Comparison of ENCODE assay signal across 9 cellular contexts in genomic region chr13:33728271-33729037, GRCh38.
DNase-seq lines count a peak whose midpoint lies in the region; ATAC-seq and TF ChIP-seq lines count a peak whose summit lies in the region.
"Had no signal": no experiment of that assay in that cellular context is flagged by ENCODE, and none has a peak within 500 bp of the region (broad histone marks: within the 10 kb centered on the region; RNA-seq: fewer than 3 reads in every experiment).

No MANE protein-coding gene starts in this region.

- peak; percentile 88 for ATAC-seq in GM21619 (IDR thresholded peaks at IDR 0.05; ENCODE audit: unreplicated experiment)

- peak overlapping the region; percentile 42 for H3K4me3 ChIP-seq in GM12865 (ENCODE audit: low read depth, low read length)
- no peak overlapping the region for H3K4me3 ChIP-seq in esophagus (ENCODE audit: low read depth in 1 of 2, low read length in 2 of 2)
- no peak overlapping the region for H3K4me3 ChIP-seq in prostate gland
- H3K4me3 ChIP-seq: ascending aorta had no signal

- H3K27ac ChIP-seq in esophagus (ENCODE audit: low read depth in 2 of 2, low read length in 1 of 2) (peak overlapping the region; percentile 30 to 49), prostate gland (no peak overlapping the region)
- H3K27ac ChIP-seq: ascending aorta had no signal

- TF ChIP-seq POLR2A in prostate gland (IDR thresholded peaks at IDR 0.05) = no peak

- no peak for TF ChIP-seq CTCF in GM12865 (IDR thresholded peaks at IDR 0.05; ENCODE audit: insufficient read depth, low read depth, low read length, missing control alignments)
- no peak for TF ChIP-seq CTCF in prostate gland (IDR thresholded peaks at IDR 0.05)

- H3K4me1 ChIP-seq in esophagus (ENCODE audit: control insufficient read depth in 2 of 2, insufficient read depth in 2 of 2, low read length in 1 of 2) = peaks cover 0 to 3% of the 10 kb centered on the region in 2 donors
- H3K4me1 ChIP-seq in prostate gland (replicated peaks) = no peaks in the 10 kb centered on the region

- H3K27me3 ChIP-seq in esophagus (ENCODE audit: control insufficient read depth in 1 of 2, insufficient read depth in 2 of 2, low read length in 2 of 2) (no peaks in the 10 kb centered on the region), prostate gland (replicated peaks; ENCODE audit: insufficient read depth) (no peaks in the 10 kb centered on the region)
- H3K27me3 ChIP-seq: ascending aorta had no signal

- DNase-seq in GM12865 (ENCODE audit: low read depth) (peak; percentile 94), KBM-7 (peak; percentile 72), prostate gland (ENCODE audit: low spot score) (no peak), NK-92 (lab: John Stamatoyannopoulos, UW; ENCODE audit: unreplicated experiment) (no peak), AG20443 (ENCODE audit: low spot score) (no peak), NCI-H2029 treated with DMSO at 0.1 percent for 48 hours (lab: John Stamatoyannopoulos, UW) (no peak)

- intact Hi-C loops in prostate gland (cut with DNase I) = loop anchor here (10.0 kb wide), 2 partner anchors 444 to 1084 kb away; partner anchors contain the start of gene STARD13

- no peaks in the 10 kb centered on the region for H3K36me3 ChIP-seq in esophagus (ENCODE audit: control insufficient read depth in 2 of 2, insufficient read depth in 2 of 2, low read length in 1 of 2)
- H3K36me3 ChIP-seq in prostate gland = no peaks in the 10 kb centered on the region
- H3K36me3 ChIP-seq: ascending aorta had no signal

- H3K9me3 ChIP-seq in esophagus (ENCODE audit: control insufficient read depth in 2 of 2, insufficient read depth in 1 of 2, low read depth in 1 of 2, low read length in 1 of 2) (no peaks in the 10 kb centered on the region), prostate gland (no peaks in the 10 kb centered on the region)
- H3K9me3 ChIP-seq: ascending aorta had no signal

- WGBS in esophagus, 2 donors = 33 to 49% methylated on average over 7 of the region's 7 CpGs
- WGBS in prostate gland = 70% methylated on average over 7 of the region's 7 CpGs

- in situ Hi-C loops in KBM-7 (cut with MboI; ENCODE audit: low pct_unique_long_range_greater_than_20kb, low sequenced_read_pairs) = no loop called here

Comparison
In these comparisons a context has a peak if more than half of its experiments do, and no peak if none do; other contexts are left out.
1. DNase-seq: peak in GM12865 (single experiment) and KBM-7 (single experiment); none in prostate gland (single experiment), NK-92 (single experiment), AG20443 (single experiment) and NCI-H2029 treated with DMSO at 0.1 percent for 48 hours (single experiment).
2. H3K27ac ChIP-seq: peak in esophagus (2 of 2); none in prostate gland (0 of 2).